Comparison of ENCODE assay signal across 17 cellular contexts in the genomic region with DNA sequence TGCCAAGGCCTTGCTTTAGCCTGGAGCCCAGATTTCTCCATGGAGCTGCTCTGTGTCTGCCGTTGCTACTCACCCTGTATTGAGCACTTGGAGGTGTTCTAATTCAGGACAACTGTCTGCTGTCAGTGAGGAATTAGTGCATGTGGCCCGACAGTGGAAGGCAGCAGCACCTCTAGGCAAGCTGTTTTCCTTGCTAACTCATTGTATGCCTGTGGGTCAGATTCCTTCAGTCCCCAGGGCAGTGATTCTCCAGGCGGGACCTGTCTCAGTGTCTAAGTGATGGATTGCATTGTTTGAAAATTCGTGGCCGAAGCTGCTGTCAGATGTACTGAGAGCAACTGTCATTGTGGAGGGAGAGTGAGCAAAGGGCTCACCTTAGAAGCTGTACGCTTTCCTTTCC.
A peak's percentile ranks its signal among the peaks of the same experiment; 100 is the strongest.
DNase-seq lines count a peak whose midpoint lies in the region; ATAC-seq and TF ChIP-seq lines count a peak whose summit lies in the region.
"Had no signal": no experiment of that assay in that cellular context is flagged by ENCODE, and none has a peak within 500 bp of the region (broad histone marks: within the 10 kb centered on the region; RNA-seq: fewer than 3 reads in every experiment).

No MANE protein-coding gene starts in this region.

- no peak overlapping the region for H3K18ac ChIP-seq in mesendoderm (ENCODE audit: low read length)

- H3K4ac ChIP-seq in mesendoderm (ENCODE audit: low read depth, low read length) = no peak overlapping the region

- no peak overlapping the region for H3K4me3 Mint-ChIP-seq in WTC11
- H3K4me3 Mint-ChIP-seq: CD14-positive monocyte; CD4-positive, alpha-beta memory T cell had no signal

- H2BK5ac ChIP-seq in mesendoderm (ENCODE audit: low read length) = no peak overlapping the region

- no peak overlapping the region for H2BK120ac ChIP-seq in mesendoderm (ENCODE audit: low read depth, low read length)

- H3K27ac Mint-ChIP-seq in WTC11 = no peak overlapping the region
- H3K27ac Mint-ChIP-seq: CD14-positive monocyte; CD4-positive, alpha-beta memory T cell had no signal

- no peak for TF ChIP-seq POLR2A in esophagus squamous epithelium (IDR thresholded peaks at IDR 0.05)

- peaks cover 3% of the 10 kb centered on the region for H3K27me3 Mint-ChIP-seq in WTC11 (ENCODE audit: low read depth)

- H3K4me1 ChIP-seq in mesendoderm (ENCODE audit: control insufficient read depth, low read depth, low read length) (peaks cover 2% of the 10 kb centered on the region), esophagus squamous epithelium (no peaks in the 10 kb centered on the region)
- H3K4me1 ChIP-seq: BLaER1, HAP-1 had no signal

- no peak overlapping the region for H3K23ac ChIP-seq in mesendoderm (ENCODE audit: low read length)

- TF ChIP-seq CTCF in WTC11 (IDR thresholded peaks at IDR 0.05) = no peak
- TF ChIP-seq CTCF in esophagus squamous epithelium (IDR thresholded peaks at IDR 0.05) = no peak

- no peaks in the 10 kb centered on the region for H3K79me1 ChIP-seq in mesendoderm (ENCODE audit: low read length)

- no peak overlapping the region for H3K4me2 ChIP-seq in mesendoderm (ENCODE audit: low read length)
- H3K4me2 ChIP-seq: BLaER1 had no signal

- no peak overlapping the region for H3K9ac ChIP-seq in mesendoderm (ENCODE audit: low read length)
- H3K9ac ChIP-seq: BLaER1 had no signal

- H3K4me3 ChIP-seq in mesendoderm (ENCODE audit: low read length) = no peak overlapping the region
- H3K4me3 ChIP-seq in esophagus squamous epithelium = no peak overlapping the region
- H3K4me3 ChIP-seq: BLaER1, HAP-1 had no signal

- H3K27me3 ChIP-seq in mesendoderm (ENCODE audit: insufficient read depth, low read length, poor library complexity) = no peaks in the 10 kb centered on the region
- peaks cover 0 to 13% (median 0%) of the 10 kb centered on the region in 4 donors for H3K27me3 ChIP-seq in esophagus squamous epithelium
- H3K27me3 ChIP-seq: BLaER1 had no signal

- POLR2A ChIA-PET in WTC11 (lab: Charles Lee) = interaction anchor here (0.6 kb wide), 1 partner anchor 860 kb away, joined by 4 read pairs; no protein-coding TSS in a partner anchor

- intact Hi-C loops in esophagus squamous epithelium (cut with DNase I) = no loop called here

- H3K4me1 Mint-ChIP-seq in WTC11 = peaks cover 22% of the 10 kb centered on the region
- H3K4me1 Mint-ChIP-seq: CD14-positive monocyte had no signal

- peaks cover 41% of the 10 kb centered on the region for H3K9me3 Mint-ChIP-seq in WTC11

- DNase-seq in ELF-1 (ENCODE audit: low read depth, low spot score) (peak; percentile 60), WTC11 (ENCODE audit: low spot score) (no peak), mesendoderm (peak; percentile 44), retina (peak; percentile 62), esophagus squamous epithelium (lab: John Stamatoyannopoulos, UW) (no peak), NCI-H1092 (lab: John Stamatoyannopoulos, UW) (no peak)
- DNase-seq in activated CD8-positive, alpha-beta memory T cell treated with anti-CD3 and anti-CD28 coated beads, Interleukin-2, amount 50 U/mL, for 4 hours = no peak
- DNase-seq: 8988T; CD4-positive, alpha-beta memory T cell; DMS153; DMS79; GF-D8 had no signal

- H3K36me3 Mint-ChIP-seq in WTC11 = peaks cover 26% of the 10 kb centered on the region
- H3K36me3 Mint-ChIP-seq: CD14-positive monocyte; CD4-positive, alpha-beta memory T cell had no signal

- H3K9me3 ChIP-seq in esophagus squamous epithelium = no peaks in the 10 kb centered on the region
- H3K9me3 ChIP-seq: BLaER1, HAP-1 had no signal

- WGBS in mesendoderm (ENCODE audit: extremely low coverage, insufficient coverage, low lambda C conversion rate) = no CpG with 5 or more reads among the region's 6 CpGs
- 38 to 51% methylated on average over 3 to 6 of the region's 6 CpGs for WGBS in esophagus squamous epithelium, 2 donors

- no peak overlapping the region for H3K56ac ChIP-seq in mesendoderm (ENCODE audit: low read length)

- CTCF ChIA-PET in WTC11 (lab: Charles Lee) = no interaction called here

- peak; percentile 61 for ATAC-seq in WTC11
- no peak for ATAC-seq in HG02981 (IDR thresholded peaks at IDR 0.05; ENCODE audit: unreplicated experiment)
- ATAC-seq: HepG2 had no signal

- H4K8ac ChIP-seq in mesendoderm (ENCODE audit: low read depth, low read length) = no peak overlapping the region

- H3K27ac ChIP-seq in mesendoderm (ENCODE audit: low read depth, low read length) (no peak overlapping the region), esophagus squamous epithelium (no peak overlapping the region)
- H3K27ac ChIP-seq: BLaER1 had no signal

- H4K5ac ChIP-seq in mesendoderm (ENCODE audit: low read length) = no peak overlapping the region

- no peaks in the 10 kb centered on the region for H3K36me3 ChIP-seq in mesendoderm (ENCODE audit: control insufficient read depth, insufficient read depth, low read length)
- H3K36me3 ChIP-seq in esophagus squamous epithelium = no peaks in the 10 kb centered on the region
- H3K36me3 ChIP-seq: BLaER1, HAP-1 had no signal

- no peak overlapping the region for H2BK15ac ChIP-seq in mesendoderm (replicated peaks; ENCODE audit: low read depth)

- H3K79me2 ChIP-seq in mesendoderm (ENCODE audit: control insufficient read depth, insufficient read depth, low read length) = no peaks in the 10 kb centered on the region

- H2AK5ac ChIP-seq in mesendoderm (ENCODE audit: low read length) = no peak overlapping the region

TF ChIP-seq in WTC11, 78 proteins besides CTCF, POLR2A, EP300 and RAD21 (continues in another document):
- TF ChIP-seq FOXK1 (CRISPR knock-in tag; IDR thresholded peaks at IDR 0.05) = no peak
- no peak for TF ChIP-seq JUN (CRISPR knock-in tag; IDR thresholded peaks at IDR 0.05)
- no peak for TF ChIP-seq ZNF232 (CRISPR knock-in tag; IDR thresholded peaks at IDR 0.05)
- TF ChIP-seq GTF2I (CRISPR knock-in tag; conservative IDR thresholded peaks at IDR 0.05) = no peak
- TF ChIP-seq, protein P1, sequence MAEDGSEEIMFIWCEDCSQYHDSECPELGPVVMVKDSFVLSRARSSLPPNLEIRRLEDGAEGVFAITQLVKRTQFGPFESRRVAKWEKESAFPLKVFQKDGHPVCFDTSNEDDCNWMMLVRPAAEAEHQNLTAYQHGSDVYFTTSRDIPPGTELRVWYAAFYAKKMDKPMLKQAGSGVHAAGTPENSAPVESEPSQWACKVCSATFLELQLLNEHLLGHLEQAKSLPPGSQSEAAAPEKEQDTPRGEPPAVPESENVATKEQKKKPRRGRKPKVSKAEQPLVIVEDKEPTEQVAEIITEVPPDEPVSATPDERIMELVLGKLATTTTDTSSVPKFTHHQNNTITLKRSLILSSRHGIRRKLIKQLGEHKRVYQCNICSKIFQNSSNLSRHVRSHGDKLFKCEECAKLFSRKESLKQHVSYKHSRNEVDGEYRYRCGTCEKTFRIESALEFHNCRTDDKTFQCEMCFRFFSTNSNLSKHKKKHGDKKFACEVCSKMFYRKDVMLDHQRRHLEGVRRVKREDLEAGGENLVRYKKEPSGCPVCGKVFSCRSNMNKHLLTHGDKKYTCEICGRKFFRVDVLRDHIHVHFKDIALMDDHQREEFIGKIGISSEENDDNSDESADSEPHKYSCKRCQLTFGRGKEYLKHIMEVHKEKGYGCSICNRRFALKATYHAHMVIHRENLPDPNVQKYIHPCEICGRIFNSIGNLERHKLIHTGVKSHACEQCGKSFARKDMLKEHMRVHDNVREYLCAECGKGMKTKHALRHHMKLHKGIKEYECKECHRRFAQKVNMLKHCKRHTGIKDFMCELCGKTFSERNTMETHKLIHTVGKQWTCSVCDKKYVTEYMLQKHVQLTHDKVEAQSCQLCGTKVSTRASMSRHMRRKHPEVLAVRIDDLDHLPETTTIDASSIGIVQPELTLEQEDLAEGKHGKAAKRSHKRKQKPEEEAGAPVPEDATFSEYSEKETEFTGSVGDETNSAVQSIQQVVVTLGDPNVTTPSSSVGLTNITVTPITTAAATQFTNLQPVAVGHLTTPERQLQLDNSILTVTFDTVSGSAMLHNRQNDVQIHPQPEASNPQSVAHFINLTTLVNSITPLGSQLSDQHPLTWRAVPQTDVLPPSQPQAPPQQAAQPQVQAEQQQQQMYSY (CRISPR knock-in tag; IDR thresholded peaks at IDR 0.05) = no peak
- TF ChIP-seq CREB1 (CRISPR knock-in tag; IDR thresholded peaks at IDR 0.05) = no peak
- no peak for TF ChIP-seq RORB (CRISPR knock-in tag; IDR thresholded peaks at IDR 0.05)
- no peak for TF ChIP-seq CBFB (CRISPR knock-in tag; IDR thresholded peaks at IDR 0.05; ENCODE audit: low read depth)
- TF ChIP-seq FOXJ3 (CRISPR knock-in tag; IDR thresholded peaks at IDR 0.05; ENCODE audit: borderline replicate concordance) = no peak
- TF ChIP-seq MYBL2 (CRISPR knock-in tag; IDR thresholded peaks at IDR 0.05) = no peak
- TF ChIP-seq, protein P2, sequence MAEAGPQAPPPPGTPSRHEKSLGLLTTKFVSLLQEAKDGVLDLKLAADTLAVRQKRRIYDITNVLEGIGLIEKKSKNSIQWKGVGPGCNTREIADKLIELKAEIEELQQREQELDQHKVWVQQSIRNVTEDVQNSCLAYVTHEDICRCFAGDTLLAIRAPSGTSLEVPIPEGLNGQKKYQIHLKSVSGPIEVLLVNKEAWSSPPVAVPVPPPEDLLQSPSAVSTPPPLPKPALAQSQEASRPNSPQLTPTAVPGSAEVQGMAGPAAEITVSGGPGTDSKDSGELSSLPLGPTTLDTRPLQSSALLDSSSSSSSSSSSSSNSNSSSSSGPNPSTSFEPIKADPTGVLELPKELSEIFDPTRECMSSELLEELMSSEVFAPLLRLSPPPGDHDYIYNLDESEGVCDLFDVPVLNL (CRISPR knock-in tag; IDR thresholded peaks at IDR 0.05; ENCODE audit: borderline replicate concordance, low read depth) = no peak

Comparison
In these comparisons a context has a peak if more than half of its experiments do, and no peak if none do; other contexts are left out.
1. DNase-seq: peak in ELF-1 (single experiment), mesendoderm (single experiment) and retina (single experiment); none in WTC11 (single experiment), esophagus squamous epithelium (single experiment), NCI-H1092 (single experiment) and activated CD8-positive, alpha-beta memory T cell treated with anti-CD3 and anti-CD28 coated beads, Interleukin-2, amount 50 U/mL, for 4 hours (single experiment).